Comparison of ENCODE assay signal across 21 cellular contexts in genomic region chr7:70674268-70675025, GRCh38.
DNase-seq lines count a peak whose midpoint lies in the region; TF ChIP-seq lines count a peak whose summit lies in the region.
"Had no signal": no experiment of that assay in that cellular context is flagged by ENCODE, and none has a peak within 500 bp of the region (broad histone marks: within the 10 kb centered on the region; RNA-seq: fewer than 3 reads in every experiment).

No MANE protein-coding gene starts in this region.

- no peaks in the 10 kb centered on the region for H3K9me3 ChIP-seq in HEK293 (ENCODE audit: control insufficient read depth, insufficient read depth, low read depth, low read length)
- no peaks in the 10 kb centered on the region for H3K9me3 ChIP-seq in ovary
- H3K9me3 ChIP-seq: right atrium auricular region, SJSA1, spleen had no signal

- DNase-seq in NCI-H187 treated with DMSO at 0.1 percent for 48 hours (lab: John Stamatoyannopoulos, UW) = peak; percentile 96
- DNase-seq in NCI-H748 treated with DMSO at 0.1 percent for 48 hours (lab: John Stamatoyannopoulos, UW) = peak; percentile 27
- DNase-seq in left kidney (ENCODE audit: low read depth, low spot score) = peak; percentile 63
- no peak for DNase-seq in NCI-H1694 treated with DMSO at 0.1 percent for 48 hours (lab: John Stamatoyannopoulos, UW)
- no peak for DNase-seq in ovary
- no peak for DNase-seq in AG08396 (ENCODE audit: low spot score)
- DNase-seq: activated CD8-positive, alpha-beta memory T cell treated with anti-CD3 and anti-CD28 coated beads, Interleukin-2, amount 50 U/mL, for 4 hours; activated naive CD8-positive, alpha-beta T cell treated with anti-CD3 and anti-CD28 coated beads, Interleukin-2, amount 10 ng/mL, durations not matched to agents 7 days and 5 days; brain microvascular endothelial cell; CD8-positive, alpha-beta T cell; DMS53; H9; mammary epithelial cell; MM.1S; spleen; stimulated activated CD4-positive, alpha-beta T cell treated with anti-CD3 and anti-CD28 coated beads, Interleukin-4, amount 100 ng/mL, for 1 hour; stimulated activated naive CD4-positive, alpha-beta T cell treated with Interleukin-2 at 50 U/mL for 16 hours; WERI-Rb-1 had no signal

- intact Hi-C loops in ovary (cut with DNase I) = no loop called here

- no peak for TF ChIP-seq EP300 in ovary (IDR thresholded peaks at IDR 0.05)

- POLR2A ChIA-PET in HEK293 (lab: Yijun Ruan, JAX) = interaction anchor here (1.0 kb wide), 1 partner anchor 19 kb away, joined by 3 read pairs; no protein-coding TSS in a partner anchor

- WGBS in ovary, 3 donors = 76 to 79% (median 77%) methylated on average over 10 of the region's 10 CpGs

- no peaks in the 10 kb centered on the region for H3K36me3 ChIP-seq in HEK293 (ENCODE audit: control insufficient read depth in 2 of 2, insufficient read depth in 1 of 2, low read length in 2 of 2)
- no peaks in the 10 kb centered on the region for H3K36me3 ChIP-seq in ovary
- H3K36me3 ChIP-seq: brain microvascular endothelial cell, right atrium auricular region, SJSA1, spleen, WERI-Rb-1 had no signal

- peaks cover 8% of the 10 kb centered on the region for H3K4me1 ChIP-seq in HEK293 (ENCODE audit: control insufficient read depth, insufficient read depth, low read length)
- H3K4me1 ChIP-seq in ovary (ENCODE audit: insufficient read depth) = no peaks in the 10 kb centered on the region
- H3K4me1 ChIP-seq: right atrium auricular region, SJSA1 had no signal

- no peak overlapping the region for H3K27ac ChIP-seq in HEK293 (ENCODE audit: extremely low read depth, low read depth, low read length)
- H3K27ac ChIP-seq in ovary = no peak overlapping the region
- H3K27ac ChIP-seq: brain microvascular endothelial cell, right atrium auricular region, SJSA1, spleen, WERI-Rb-1 had no signal

- no peak for TF ChIP-seq POLR2A in ovary (IDR thresholded peaks at IDR 0.05)

- H3K4me3 ChIP-seq in HEK293 (ENCODE audit: low read depth, low read length) = no peak overlapping the region
- no peak overlapping the region for H3K4me3 ChIP-seq in ovary
- H3K4me3 ChIP-seq: right atrium auricular region, SJSA1, spleen had no signal

- H3K27me3 ChIP-seq in ovary = no peaks in the 10 kb centered on the region
- H3K27me3 ChIP-seq: brain microvascular endothelial cell, right atrium auricular region, SJSA1, spleen had no signal

- CTCF ChIA-PET in HEK293 (lab: Yijun Ruan, JAX) = interaction anchor here (1.3 kb wide), 1 partner anchor 9 kb away, joined by 3 read pairs; no protein-coding TSS in a partner anchor

- TF ChIP-seq CTCF in HEK293 (tag by site-specific recombination; IDR thresholded peaks at IDR 0.05) (no peak), ovary (IDR thresholded peaks at IDR 0.05) (no peak)

TF ChIP-seq in HEK293, 187 proteins besides CTCF, POLR2A, EP300 and RAD21:
- no peak for TF ChIP-seq YY1 (tag by site-specific recombination; IDR thresholded peaks at IDR 0.05)
- TF ChIP-seq WT1 (tag by site-specific recombination; IDR thresholded peaks at IDR 0.05) = peak; percentile 56; the same call in 1 of the 2 replicates
- peak; percentile 30; the same call in 1 of the 2 replicates for TF ChIP-seq KLF1 (tag by site-specific recombination; IDR thresholded peaks at IDR 0.05)
- TF ChIP-seq OSR2 (tag by site-specific recombination; IDR thresholded peaks at IDR 0.05) = peak; percentile 51; the same call in 1 of the 2 replicates
- TF ChIP-seq, protein P1, sequence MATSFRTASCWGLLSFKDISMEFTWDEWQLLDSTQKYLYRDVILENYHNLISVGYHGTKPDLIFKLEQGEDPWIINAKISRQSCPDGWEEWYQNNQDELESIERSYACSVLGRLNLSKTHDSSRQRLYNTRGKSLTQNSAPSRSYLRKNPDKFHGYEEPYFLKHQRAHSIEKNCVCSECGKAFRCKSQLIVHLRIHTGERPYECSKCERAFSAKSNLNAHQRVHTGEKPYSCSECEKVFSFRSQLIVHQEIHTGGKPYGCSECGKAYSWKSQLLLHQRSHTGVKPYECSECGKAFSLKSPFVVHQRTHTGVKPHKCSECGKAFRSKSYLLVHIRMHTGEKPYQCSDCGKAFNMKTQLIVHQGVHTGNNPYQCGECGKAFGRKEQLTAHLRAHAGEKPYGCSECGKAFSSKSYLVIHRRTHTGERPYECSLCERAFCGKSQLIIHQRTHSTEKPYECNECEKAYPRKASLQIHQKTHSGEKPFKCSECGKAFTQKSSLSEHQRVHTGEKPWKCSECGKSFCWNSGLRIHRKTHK (tag by site-specific recombination; IDR thresholded peaks at IDR 0.05) = no peak
- peak; percentile 47; the same call in 1 of the 2 replicates for TF ChIP-seq TCF7L2 (IDR thresholded peaks at IDR 0.05; ENCODE audit: borderline replicate concordance, low read depth, low read length)
- TF ChIP-seq SP7 (tag by site-specific recombination; IDR thresholded peaks at IDR 0.05) = peak; percentile 46; the same call in 1 of the 2 replicates
- 0 out of 2 replicates have a peak, but pooled peaks have one; percentile 20 for TF ChIP-seq ZNF580 (tag by site-specific recombination; IDR thresholded peaks at IDR 0.05)
TF ChIP-seq in HEK293: peak in this region for 6.

Comparison
In these comparisons a context has a peak if more than half of its experiments do, and no peak if none do; other contexts are left out.
1. DNase-seq: peak in NCI-H187 treated with DMSO at 0.1 percent for 48 hours (single experiment), NCI-H748 treated with DMSO at 0.1 percent for 48 hours (single experiment) and left kidney (single experiment); none in NCI-H1694 treated with DMSO at 0.1 percent for 48 hours (single experiment), ovary (0 of 5) and AG08396 (single experiment).